In the genomic region with DNA sequence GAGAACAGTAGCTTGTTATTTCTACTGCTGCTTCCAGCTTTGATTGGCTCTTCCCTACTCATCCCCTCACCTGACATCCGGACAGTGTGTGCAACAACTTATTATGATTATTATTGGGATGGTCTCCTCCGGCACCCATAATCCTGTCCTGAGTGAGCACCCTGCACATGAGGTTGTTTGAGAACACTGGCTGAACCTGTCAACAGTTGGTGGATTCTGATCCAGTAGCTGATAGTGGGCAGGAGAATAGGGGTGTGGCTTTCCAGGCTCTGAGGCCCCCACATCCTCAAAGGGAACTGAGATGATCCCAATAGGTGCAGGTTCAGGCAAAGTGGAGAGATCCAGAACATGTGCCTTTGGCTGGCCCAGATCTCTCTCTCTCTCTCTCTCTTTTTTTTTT, we compare ENCODE assay signal across 20 cellular contexts.
DNase-seq lines count a peak whose midpoint lies in the region; ATAC-seq, FAIRE-seq and TF ChIP-seq lines count a peak whose summit lies in the region.
"Had no signal": no experiment of that assay in that cellular context is flagged by ENCODE, and none has a peak within 500 bp of the region (broad histone marks: within the 10 kb centered on the region; RNA-seq: fewer than 3 reads in every experiment).

No MANE protein-coding gene starts in this region.

- H3K36me3 Mint-ChIP-seq in activated naive CD4-positive, alpha-beta T cell treated with anti-CD3 and anti-CD28 coated beads, Interleukin-2, amount 50 U/mL, for 72 hours = peaks cover 0 to 14% of the 10 kb centered on the region in 2 donors
- H3K36me3 Mint-ChIP-seq in activated T-helper 2 cell treated with anti-CD3 and anti-CD28 coated beads, Interferon-gamma antibody, Interleukin-2, Interleukin-4, amounts not matched to agents 10 μg/mL and 5 μg/mL and 100 μg/mL, durations not matched to agents 14 hours and 24 hours and 36 hours (ENCODE audit: low read depth) = peaks cover 38% of the 10 kb centered on the region

- no peak for TF ChIP-seq CTCF in smooth muscle cell (IDR thresholded peaks at IDR 0.05; ENCODE audit: borderline replicate concordance, insufficient read depth, poor library complexity, severe bottlenecking)
- no peak for TF ChIP-seq CTCF in heart right ventricle (IDR thresholded peaks at IDR 0.05)

- H3K36me3 ChIP-seq in smooth muscle cell (ENCODE audit: low read depth) (no peaks in the 10 kb centered on the region), heart right ventricle (no peaks in the 10 kb centered on the region)
- H3K36me3 ChIP-seq: cardiac muscle cell, left lung had no signal

- peak overlapping the region; percentile 100 for H3K27ac ChIP-seq in smooth muscle cell (ENCODE audit: low read depth)
- no peak overlapping the region for H3K27ac ChIP-seq in heart right ventricle
- H3K27ac ChIP-seq: cardiac muscle cell, epithelial cell of prostate, psoas muscle had no signal

- no peaks in the 10 kb centered on the region for H3K9me3 Mint-ChIP-seq in activated naive CD4-positive, alpha-beta T cell treated with anti-CD3 and anti-CD28 coated beads, Interleukin-2, amount 50 U/mL, for 72 hours
- H3K9me3 Mint-ChIP-seq in activated T-helper 2 cell treated with anti-CD3 and anti-CD28 coated beads, Interferon-gamma antibody, Interleukin-2, Interleukin-4, amounts not matched to agents 10 μg/mL and 5 μg/mL and 100 μg/mL, durations not matched to agents 14 hours and 24 hours and 36 hours = no peaks in the 10 kb centered on the region
- H3K9me3 Mint-ChIP-seq: activated CD4-positive, alpha-beta T cell treated with anti-CD3 and anti-CD28 coated beads, Interleukin-2, amount 10 ng/mL, durations not matched to agents 7 days and 5 days had no signal

- H3K79me2 ChIP-seq in smooth muscle cell (ENCODE audit: low read depth) = peaks cover 15% of the 10 kb centered on the region

- 98% methylated on average over 2 of the region's 2 CpGs for WGBS in smooth muscle cell (ENCODE audit: low lambda C conversion rate)
- 85 to 92% methylated on average over 2 of the region's 2 CpGs for WGBS in heart right ventricle, 2 donors

- peak; percentile 21 for FAIRE-seq in GM12892 (lab: Jason Lieb, UNC)
- FAIRE-seq: TTC549 had no signal

- H3K4me1 Mint-ChIP-seq in activated T-helper 2 cell treated with anti-CD3 and anti-CD28 coated beads, Interferon-gamma antibody, Interleukin-2, Interleukin-4, amounts not matched to agents 10 μg/mL and 5 μg/mL and 100 μg/mL, durations not matched to agents 14 hours and 24 hours and 36 hours (ENCODE audit: low read depth) = peaks cover 74% of the 10 kb centered on the region

- H3K9me3 ChIP-seq in smooth muscle cell (replicated peaks; ENCODE audit: low read depth) = no peaks in the 10 kb centered on the region
- H3K9me3 ChIP-seq in heart right ventricle = no peaks in the 10 kb centered on the region
- H3K9me3 ChIP-seq: left lung, psoas muscle had no signal

- ATAC-seq in activated naive CD4-positive, alpha-beta T cell treated with anti-CD3 and anti-CD28 coated beads, Interleukin-2, amount 50 U/mL, for 72 hours = no peak
- ATAC-seq in GM19455 (IDR thresholded peaks at IDR 0.05; ENCODE audit: unreplicated experiment) (no peak), heart right ventricle (no peak), GM19467 (IDR thresholded peaks at IDR 0.05; ENCODE audit: unreplicated experiment) (no peak)
- ATAC-seq: left lung had no signal

- intact Hi-C loops in activated T-helper 2 cell treated with anti-CD3 and anti-CD28 coated beads, Interferon-gamma antibody, Interleukin-2, Interleukin-4, amounts not matched to agents 10 μg/mL and 5 μg/mL and 100 μg/mL, durations not matched to agents 14 hours and 24 hours and 36 hours (cut with micrococcal nuclease) = loop anchor here (5.0 to 10.0 kb wide), 4 partner anchors 184 to 536 kb away; no protein-coding TSS in a partner anchor
- intact Hi-C loops in heart right ventricle (cut with DNase I) = no loop called here

- TF ChIP-seq POLR2A in GM12892 (IDR thresholded peaks at IDR 0.05; ENCODE audit: low read depth, low read length) = no peak

- H3F3A ChIP-seq in smooth muscle cell (ENCODE audit: low read depth) = peaks cover 35% of the 10 kb centered on the region

- peak overlapping the region; percentile 23 for H3K4me3 Mint-ChIP-seq in activated T-helper 2 cell treated with anti-CD3 and anti-CD28 coated beads, Interferon-gamma antibody, Interleukin-2, Interleukin-4, amounts not matched to agents 10 μg/mL and 5 μg/mL and 100 μg/mL, durations not matched to agents 14 hours and 24 hours and 36 hours (ENCODE audit: low read depth)

- H3K4me3 ChIP-seq in smooth muscle cell (no peak overlapping the region), heart right ventricle (no peak overlapping the region)
- H3K4me3 ChIP-seq: cardiac muscle cell, left lung, psoas muscle had no signal

- peak overlapping the region; percentile 38 to 90 for H3K27ac Mint-ChIP-seq in activated naive CD4-positive, alpha-beta T cell treated with anti-CD3 and anti-CD28 coated beads, Interleukin-2, amount 50 U/mL, for 72 hours
- peak overlapping the region; percentile 91 for H3K27ac Mint-ChIP-seq in activated T-helper 2 cell treated with anti-CD3 and anti-CD28 coated beads, Interferon-gamma antibody, Interleukin-2, Interleukin-4, amounts not matched to agents 10 μg/mL and 5 μg/mL and 100 μg/mL, durations not matched to agents 14 hours and 24 hours and 36 hours

- H2AFZ ChIP-seq in smooth muscle cell (ENCODE audit: low read depth) = no peak overlapping the region

- H3K27me3 ChIP-seq in smooth muscle cell (ENCODE audit: low read depth) (no peaks in the 10 kb centered on the region), heart right ventricle (peaks cover 0 to 27% (median 7%) of the 10 kb centered on the region in 7 donors)
- H3K27me3 ChIP-seq: left lung had no signal

- DNase-seq in activated naive CD4-positive, alpha-beta T cell treated with anti-CD3 and anti-CD28 coated beads, Interleukin-2, amount 50 U/mL, for 72 hours (ENCODE audit: low spot score in 2 of 2) = no peak
- no peak for DNase-seq in activated naive CD4-positive, alpha-beta T cell treated with anti-CD3 and anti-CD28 coated beads, Interleukin-2, amount 50 U/mL, for 16 hours
- DNase-seq in GM12892 (ENCODE audit: insufficient read length) (no peak), smooth muscle cell (lab: John Stamatoyannopoulos, UW; ENCODE audit: unreplicated experiment) (no peak), heart right ventricle (no peak)
- DNase-seq in activated T-helper 2 cell treated with anti-CD3 and anti-CD28 coated beads, Interferon-gamma antibody, Interleukin-2, Interleukin-4, amounts not matched to agents 10 μg/mL and 5 μg/mL and 100 μg/mL, durations not matched to agents 14 hours and 24 hours and 36 hours (ENCODE audit: low spot score) = no peak
- DNase-seq: activated CD4-positive, alpha-beta T cell treated with anti-CD3 and anti-CD28 coated beads, Interleukin-2, amount 10 ng/mL, durations not matched to agents 7 days and 5 days; amniotic stem cell; left lung; midbrain; NCI-H1694 treated with DMSO at 0.1 percent for 48 hours; NCI-H774; psoas muscle; stimulated activated CD4-positive, alpha-beta T cell treated with anti-CD3 and anti-CD28 coated beads, Interleukin-2, amount 100 ng/mL, for 24 hours; trophoblast cell had no signal

- H3K4me1 ChIP-seq in smooth muscle cell (ENCODE audit: low read depth) (peaks cover 19% of the 10 kb centered on the region), heart right ventricle (peaks cover 0 to 61% (median 0%) of the 10 kb centered on the region in 9 donors)

- H3K4me2 ChIP-seq in smooth muscle cell = peak overlapping the region; percentile 77

- H4K20me1 ChIP-seq in smooth muscle cell (ENCODE audit: low read depth) = no peaks in the 10 kb centered on the region

- no peak overlapping the region for H3K9ac ChIP-seq in smooth muscle cell (ENCODE audit: low read depth)

- H3K27me3 Mint-ChIP-seq in activated T-helper 2 cell treated with anti-CD3 and anti-CD28 coated beads, Interferon-gamma antibody, Interleukin-2, Interleukin-4, amounts not matched to agents 10 μg/mL and 5 μg/mL and 100 μg/mL, durations not matched to agents 14 hours and 24 hours and 36 hours (ENCODE audit: low read depth) = no peaks in the 10 kb centered on the region
- H3K27me3 Mint-ChIP-seq: activated CD4-positive, alpha-beta T cell treated with anti-CD3 and anti-CD28 coated beads, Interleukin-2, amount 10 ng/mL, durations not matched to agents 7 days and 5 days had no signal
